In the genomic region with DNA sequence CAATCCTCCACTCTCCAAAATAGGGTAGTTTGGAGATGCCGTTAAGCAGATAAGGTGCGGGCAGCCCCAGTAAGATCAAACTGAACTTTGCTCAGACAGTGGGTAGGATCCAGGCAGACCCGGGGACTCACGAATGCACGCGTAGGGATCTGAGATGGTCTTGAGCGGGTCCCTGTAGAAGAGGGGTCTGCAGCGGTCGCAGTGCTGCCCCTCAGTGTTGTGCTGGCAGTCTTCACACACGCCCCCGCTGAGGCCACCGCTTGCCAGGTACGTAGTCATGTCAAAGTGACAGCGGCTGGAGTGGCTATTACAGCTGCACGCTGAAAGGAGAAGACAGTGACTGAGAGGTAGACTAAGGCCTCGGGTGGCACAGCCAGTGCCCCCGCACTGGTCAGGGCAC, we compare ENCODE assay signal across 33 cellular contexts. TPM values are rescaled to one million over a fixed set of nuclear protein-coding genes. Genes with fewer than 3 reads are reported as not detected.
"Had no signal": no experiment of that assay in that cellular context is flagged by ENCODE, and none has a peak within 500 bp of the region (broad histone marks: within the 10 kb centered on the region; RNA-seq: fewer than 3 reads in every experiment).

No MANE protein-coding gene starts in this region.

- H3K36me3 ChIP-seq: adrenal gland, ascending aorta, cardiac muscle cell, colonic mucosa, pancreas, prostate gland, upper lobe of left lung had no signal

- H3K9me3 ChIP-seq: adrenal gland, ascending aorta, colonic mucosa, pancreas, prostate gland, upper lobe of left lung had no signal

- H3K27me3 ChIP-seq: adrenal gland, ascending aorta, cardiac muscle cell, colonic mucosa, pancreas, upper lobe of left lung had no signal

- ATAC-seq: activated CD4-positive, alpha-beta T cell treated with anti-CD3 and anti-CD28 coated beads for 36 hours; activated T-cell treated with anti-CD3 and anti-CD28 coated beads, Interleukin-2, amount 50 U/mL, for 72 hours; naive thymus-derived CD4-positive, alpha-beta T cell; sciatic nerve; stimulated activated memory B cell treated with anti-CD40 and anti-IgM and Interleukin-4, amounts not matched to agents 10 μg/mL and 1 μg/mL and 100 μg/mL, for 72 hours; stimulated activated naive CD8-positive, alpha-beta T cell treated with anti-CD3 and anti-CD28 coated beads, Interleukin-15, amount 100 ng/mL, for 72 hours had no signal

- H3K27ac ChIP-seq: ascending aorta, cardiac muscle cell, colonic mucosa, pancreas, prostate gland, skin epidermis had no signal

- FAIRE-seq: pancreas had no signal

- H3K4me3 ChIP-seq: adrenal gland, ascending aorta, cardiac muscle cell, colonic mucosa, pancreas, prostate gland, skin epidermis, upper lobe of left lung had no signal

- H3K4me1 ChIP-seq: adrenal gland, ascending aorta, colonic mucosa, pancreas, prostate gland had no signal

- DNase-seq: activated CD4-positive, alpha-beta T cell treated with anti-CD3 and anti-CD28 coated beads for 36 hours; activated CD4-positive, alpha-beta T cell treated with anti-CD3 and anti-CD28 coated beads, Interleukin-2, amount 50 U/mL, for 4 hours; activated CD4-positive, CD25-positive, alpha-beta regulatory T cell; activated effector memory CD4-positive, alpha-beta T cell treated with Interleukin-2 at 50 U/mL for 16 hours; activated naive CD4-positive, alpha-beta T cell treated with Interleukin-2 at 50 U/mL for 16 hours; activated naive CD8-positive, alpha-beta T cell treated with anti-CD3 and anti-CD28 coated beads for 36 hours; activated T-cell treated with anti-CD3 and anti-CD28 coated beads for 4 hours; activated T-cell treated with anti-CD3 and anti-CD28 coated beads, Interleukin-2, amount 50 U/mL, for 72 hours; adrenal gland; cerebellar nuclear complex; colonic mucosa; effector CD8-positive, alpha-beta T cell; head of caudate nucleus; hypothalamus; midbrain; naive thymus-derived CD4-positive, alpha-beta T cell; nucleus accumbens; pancreas; retina; stimulated activated CD4-positive, alpha-beta T cell treated with anti-CD3 and anti-CD28 coated beads, Interleukin-1b, Interleukin-23, amount 100 ng/mL, for 48 hours; stimulated activated CD4-positive, alpha-beta T cell treated with anti-CD3 and anti-CD28 coated beads, Interleukin-4, amount 100 ng/mL, for 4 hours; stimulated activated CD8-positive, alpha-beta memory T cell treated with anti-CD3 and anti-CD28 coated beads, Interleukin-4, amount 100 ng/mL, for 48 hours; stimulated activated naive CD8-positive, alpha-beta T cell treated with anti-CD3 and anti-CD28 coated beads, Interleukin-15, amount 100 ng/mL, for 72 hours; substantia nigra; T-helper 9 cell had no signal

RNA-seq across cellular contexts. Expression of gene LAMB4, which starts 27.2 kb away (rescaled TPM):
- total RNA-seq: activated CD4-positive, alpha-beta T cell treated with anti-CD3 and anti-CD28 coated beads for 36 hours; activated T-cell treated with anti-CD3 and anti-CD28 coated beads, Interleukin-2, amount 50 U/mL, for 72 hours; ascending aorta; cardiac muscle cell; kidney epithelial cell had no signal
- polyA plus RNA-seq: cardiac muscle cell; naive thymus-derived CD4-positive, alpha-beta T cell had no signal
